Comparison of ENCODE assay signal across 1 cellular context in genomic region chr4:39061450-39061849, GRCh38.
TF ChIP-seq lines count a peak whose summit lies in the region.

No MANE protein-coding gene starts in this region.

TF ChIP-seq in GM12878, 131 proteins besides CTCF, POLR2A, EP300 and RAD21:
- no peak for TF ChIP-seq HDGF (IDR thresholded peaks at IDR 0.05)
- TF ChIP-seq ZNF687 (IDR thresholded peaks at IDR 0.05): no peak
- no peak for TF ChIP-seq EGR1 (IDR thresholded peaks at IDR 0.05; ENCODE audit: borderline replicate concordance in 1 of 2, low read depth in 2 of 2, low read length in 2 of 2)
- no peak for TF ChIP-seq RCOR1 (conservative IDR thresholded peaks at IDR 0.05; ENCODE audit: low read depth, low read length)
- TF ChIP-seq CREB1 (IDR thresholded peaks at IDR 0.05; ENCODE audit: low read depth): no peak
- TF ChIP-seq USF2 (IDR thresholded peaks at IDR 0.05; ENCODE audit: borderline replicate concordance, low read depth, low read length): no peak
